In genomic region chr2:101698419-101699190, GRCh38 we compare ENCODE assay signal across 8 cellular contexts. TPM values are rescaled to one million over a fixed set of nuclear protein-coding genes. Genes with fewer than 3 reads are reported as not detected.
DNase-seq lines count a peak whose midpoint lies in the region; ATAC-seq, FAIRE-seq and TF ChIP-seq lines count a peak whose summit lies in the region.

No MANE protein-coding gene starts in this region.

- peak overlapping the region; percentile 73 to 86 for H3K4me3 ChIP-seq in DND-41 (ENCODE audit: low read depth in 1 of 2, low read length in 2 of 2)
- peak overlapping the region; percentile 91 for H3K4me3 ChIP-seq in Jurkat, Clone E6-1 (ENCODE audit: low read length)
- H3K4me3 ChIP-seq in adipocyte (ENCODE audit: low read length) = peak overlapping the region; percentile 94
- H3K4me3 ChIP-seq in kidney (ENCODE audit: low read length in 2 of 2) = peak overlapping the region; percentile 82 to 84
- peak overlapping the region; percentile 93 for H3K4me3 ChIP-seq in thoracic aorta

- H3K27ac ChIP-seq in DND-41 (ENCODE audit: low read length) (peak overlapping the region; percentile 80), kidney (ENCODE audit: low read depth in 2 of 2, low read length in 2 of 2) (peak overlapping the region in 1 of 2 donors; percentile 26), thoracic aorta (peak overlapping the region; percentile 73 to 76)

- peak; percentile 44 for DNase-seq in DND-41
- no peak for DNase-seq in Jurkat, Clone E6-1 (ENCODE audit: low read depth, low spot score)
- peak; percentile 50 for DNase-seq in adipocyte (ENCODE audit: low read depth)
- no peak for DNase-seq in kidney
- DNase-seq in thoracic aorta (ENCODE audit: low spot score) = no peak
- no peak for DNase-seq in activated CD4-positive, alpha-beta T cell treated with anti-CD3 and anti-CD28 coated beads, Interleukin-2, amount 50 U/mL, for 48 hours

- H3K36me3 ChIP-seq in DND-41 (ENCODE audit: insufficient read depth, low read length) (peaks cover 10% of the 10 kb centered on the region), adipocyte (ENCODE audit: control insufficient read depth, insufficient read depth, low read length, severe bottlenecking) (peaks cover 8% of the 10 kb centered on the region), kidney (ENCODE audit: control insufficient read depth in 1 of 2, insufficient read depth in 2 of 2, low read length in 2 of 2) (no peaks in the 10 kb centered on the region), thoracic aorta (no peaks in the 10 kb centered on the region)

- H4K20me1 ChIP-seq in DND-41 (ENCODE audit: insufficient read depth, low read length) = peaks cover 38% of the 10 kb centered on the region

- peak overlapping the region; percentile 78 for H3K9ac ChIP-seq in DND-41 (ENCODE audit: low read depth, low read length)
- peak overlapping the region; percentile 93 for H3K9ac ChIP-seq in adipocyte (ENCODE audit: low read length)
- H3K9ac ChIP-seq in kidney (ENCODE audit: low read length in 2 of 2) = peak overlapping the region; percentile 54 to 57

- H3K27me3 ChIP-seq in DND-41 (ENCODE audit: insufficient read depth, low read length, poor library complexity) (no peaks in the 10 kb centered on the region), adipocyte (replicated peaks; ENCODE audit: control insufficient read depth, insufficient read depth, low read length) (no peaks in the 10 kb centered on the region), thoracic aorta (replicated peaks; ENCODE audit: insufficient read depth) (no peaks in the 10 kb centered on the region)

- H2AFZ ChIP-seq in DND-41 (ENCODE audit: low read depth, low read length) = peak overlapping the region; percentile 65

- peak overlapping the region; percentile 90 for H3K4me2 ChIP-seq in DND-41 (ENCODE audit: insufficient read depth, low read length)

- H3K9me3 ChIP-seq in DND-41 (ENCODE audit: insufficient read depth, low read length, severe bottlenecking) = no peaks in the 10 kb centered on the region
- no peaks in the 10 kb centered on the region for H3K9me3 ChIP-seq in adipocyte (ENCODE audit: control insufficient read depth, low read length)
- H3K9me3 ChIP-seq in kidney (ENCODE audit: control insufficient read depth in 1 of 2, low read length in 2 of 2) = no peaks in the 10 kb centered on the region
- no peaks in the 10 kb centered on the region for H3K9me3 ChIP-seq in thoracic aorta

- peaks cover 57% of the 10 kb centered on the region for H3K79me2 ChIP-seq in DND-41 (ENCODE audit: insufficient read depth, low read length)

- H3K4me1 ChIP-seq in DND-41 (ENCODE audit: insufficient read depth, low read length) (peaks cover 60% of the 10 kb centered on the region), adipocyte (ENCODE audit: control insufficient read depth, insufficient read depth, low read length) (peaks cover 19% of the 10 kb centered on the region), kidney (ENCODE audit: control insufficient read depth in 1 of 2, insufficient read depth in 1 of 2, low read depth in 1 of 2, low read length in 2 of 2) (peaks cover 7 to 9% of the 10 kb centered on the region in 2 donors), thoracic aorta (ENCODE audit: control insufficient read depth in 1 of 2, low read depth in 2 of 2) (peaks cover 18 to 35% of the 10 kb centered on the region in 2 donors)

- intact Hi-C loops in kidney (cut with DNase I) = loop anchor here (10.0 kb wide), 1 partner anchor 126 kb away; no protein-coding TSS in a partner anchor

- FAIRE-seq in kidney (lab: Jason Lieb, UNC) = no peak

- no peak for TF ChIP-seq CTCF in DND-41 (IDR thresholded peaks at IDR 0.05; ENCODE audit: borderline replicate concordance, extremely low read depth, low read length, poor library complexity, severe bottlenecking)
- no peak for TF ChIP-seq CTCF in kidney (IDR thresholded peaks at IDR 0.05; ENCODE audit: borderline replicate concordance, extremely low read depth, insufficient read depth)
- no peak for TF ChIP-seq CTCF in thoracic aorta (IDR thresholded peaks at IDR 0.05)

- ATAC-seq in DND-41 (ENCODE audit: insufficient read depth, low read depth) (no peak), thoracic aorta (ENCODE audit: insufficient number of reproducible peaks, low FRiP score, low read depth) (no peak), GM19397 (IDR thresholded peaks at IDR 0.05; ENCODE audit: unreplicated experiment) (no peak), HG03457 (IDR thresholded peaks at IDR 0.05; ENCODE audit: unreplicated experiment) (no peak)

RNA-seq across cellular contexts. Expression of gene MAP4K4, which starts 1.1 kb away (rescaled TPM):
- 143 TPM for polyA plus RNA-seq in Jurkat, Clone E6-1 (2012; ENCODE audit: insufficient read depth, insufficient read length)
- total RNA-seq in kidney = 62.8 TPM
- polyA plus RNA-seq in kidney (ENCODE audit: insufficient read depth, low read depth, low replicate concordance) = 8.4 TPM
- total RNA-seq in thoracic aorta = 100 to 1,000 TPM in 1 of 2 donors, 10 to 100 TPM in 1; 60.1 to 147 TPM

Comparison
In these comparisons a context has a peak if more than half of its experiments do, and no peak if none do; other contexts are left out.
1. DNase-seq: peak in DND-41 (single experiment) and adipocyte (single experiment); none in Jurkat, Clone E6-1 (single experiment), kidney (single experiment), thoracic aorta (single experiment) and activated CD4-positive, alpha-beta T cell treated with anti-CD3 and anti-CD28 coated beads, Interleukin-2, amount 50 U/mL, for 48 hours (0 of 2).
2. Peak in every context shown above with its lines, with median percentiles within 50 percentile points of each other: H3K4me3 ChIP-seq and H3K9ac ChIP-seq.